Comparison of ENCODE assay signal across 8 cellular contexts in genomic region chr16:29811896-29812665, GRCh38. TPM values are rescaled to one million over a fixed set of nuclear protein-coding genes. Genes with fewer than 3 reads are reported as not detected.
DNase-seq lines count a peak whose midpoint lies in the region; ATAC-seq, FAIRE-seq and TF ChIP-seq lines count a peak whose summit lies in the region.

Gene PRRT2, plus strand, starts transcription at chr16:29812193. Its CDS starts 862 bp downstream, at chr16:29813055.

- no peak within 1 kb of the TSS for H3T11ph ChIP-seq in H9 (ENCODE audit: low read length)

- no peak within 1 kb of the TSS for H2BK20ac ChIP-seq in H9 (ENCODE audit: low read depth, low read length, poor library complexity, severe bottlenecking)

- H3K4me2 ChIP-seq in A549, result peak within 1 kb of the TSS; percentile 94
- H3K4me2 ChIP-seq in H9 (ENCODE audit: insufficient read depth, insufficient read length, low read length), result peak within 1 kb of the TSS; percentile 78

- H2BK5ac ChIP-seq in H9 (ENCODE audit: insufficient read length, low read length), result no peak within 1 kb of the TSS

- H3K4me1 Mint-ChIP-seq in H9, result peaks cover 49 to 65% of the 10 kb centered on the region in 2 experiments

- BruUV-seq in Panc1 (replicated peaks; lab: Mats Ljungman, UMichigan), result no TSS peak

- DNase-seq in A549 (ENCODE audit: low read depth in 1 of 2, low spot score in 1 of 2), result no peak
- peak; percentile 70 for DNase-seq in H9
- no peak for DNase-seq in Panc1 (ENCODE audit: low read depth, low spot score)
- DNase-seq in astrocyte of the hippocampus (ENCODE audit: low read depth, low spot score), result peak; percentile 79
- DNase-seq in sigmoid colon, result peak; percentile 89

- peak within 1 kb of the TSS; percentile 64 for H3K14ac ChIP-seq in H9 (ENCODE audit: insufficient read depth, low read length)

- TF ChIP-seq RAD21 in A549 (conservative IDR thresholded peaks at IDR 0.05 in 1 of 2, IDR thresholded peaks at IDR 0.05 in 1 of 2), result no peak

- H2BK12ac ChIP-seq in H9 (ENCODE audit: insufficient read length, low read depth, low read length), result no peak within 1 kb of the TSS

- H3K4me3 Mint-ChIP-seq in H9, result peak within 1 kb of the TSS; percentile 80 to 96

- no peaks in the 10 kb centered on the region; the same call in 1 of the 2 replicates for H3K27me3 Mint-ChIP-seq in H9 (ENCODE audit: low read depth)

- WGBS in A549 (ENCODE audit: missing lambda C conversion rate), result 26% methylated on average over 34 of the region's 69 CpGs
- WGBS in H9 (ENCODE audit: extremely low coverage, insufficient read length, low lambda C conversion rate), result no CpG with 5 or more reads among the region's 69 CpGs
- 2 to 4% methylated on average over 69 of the region's 69 CpGs for WGBS in sigmoid colon, 2 donors

- no peak within 1 kb of the TSS for H4K8ac ChIP-seq in H9 (replicated peaks; ENCODE audit: insufficient read length, low read depth, low read length)

- TF ChIP-seq CTCF in A549 (IDR thresholded peaks at IDR 0.05), result no peak
- TF ChIP-seq CTCF in H9 (conservative IDR thresholded peaks at IDR 0.05), result no peak
- no peak for TF ChIP-seq CTCF in Panc1 (IDR thresholded peaks at IDR 0.05)
- TF ChIP-seq CTCF in sigmoid colon (IDR thresholded peaks at IDR 0.05), result no peak

- peaks cover 2% of the 10 kb centered on the region; the same call in 1 of the 2 replicates for H3K79me2 ChIP-seq in H9 (ENCODE audit: insufficient read depth, low read length)

- H3K9me3 Mint-ChIP-seq in H9, result no peaks in the 10 kb centered on the region; a peak in 2 of 5 replicates

- H4K91ac ChIP-seq in H9 (ENCODE audit: insufficient read length, low read depth, low read length), result no peak within 1 kb of the TSS

- H2AFZ ChIP-seq in H9 (ENCODE audit: low read length), result no peak within 1 kb of the TSS

- no peaks in the 10 kb centered on the region for H4K20me1 ChIP-seq in H9 (ENCODE audit: control insufficient read depth, insufficient read depth, insufficient read length)

- POLR2A ChIA-PET in A549 (lab: Yijun Ruan, JAX) (interaction anchor here (0.5 to 0.9 kb wide), 2 partner anchors 161 to 345 kb away, joined by 3 to 4 read pairs; partner anchors contain the start of gene TAOK2), Panc1 (lab: Charles Lee) (interaction anchor here (0.6 to 0.8 kb wide), 2 partner anchors 9 to 120 kb away, joined by 4 read pairs; no protein-coding TSS in a partner anchor)

- peaks cover 51% of the 10 kb centered on the region for H3K23me2 ChIP-seq in H9 (ENCODE audit: insufficient read length, low read depth, low read length, poor library complexity, severe bottlenecking)

- H3K4me3 ChIP-seq in A549 (peak within 1 kb of the TSS; percentile 43), Panc1 (ENCODE audit: low read depth in 2 of 2, low read length in 2 of 2) (peak within 1 kb of the TSS; percentile 83 to 89), iPS-11a (ENCODE audit: low read depth, low read length) (peak within 1 kb of the TSS; percentile 72), sigmoid colon (peak within 1 kb of the TSS; percentile 46 to 66 (median 60))

- H3K36me3 ChIP-seq in Panc1 (ENCODE audit: control insufficient read depth, insufficient read depth, low read length), result peaks cover 5% of the 10 kb centered on the region; the same call in 1 of the 2 replicates
- peaks cover 0 to 22% (median 8%) of the 10 kb centered on the region in 4 donors for H3K36me3 ChIP-seq in sigmoid colon

- no peak for FAIRE-seq in A549 (lab: Jason Lieb, UNC)

- H3K4me1 ChIP-seq in A549 (peaks cover 47% of the 10 kb centered on the region), H9 (ENCODE audit: insufficient read depth, low read length) (peaks cover 6% of the 10 kb centered on the region; the same call in 1 of the 2 replicates), Panc1 (ENCODE audit: control insufficient read depth, insufficient read depth, low read length) (peaks cover 36% of the 10 kb centered on the region), sigmoid colon (peaks cover 0 to 87% (median 79%) of the 10 kb centered on the region in 4 donors)

- no peaks in the 10 kb centered on the region for H3K27me3 ChIP-seq in H9 (ENCODE audit: insufficient read depth, low read length)
- no peaks in the 10 kb centered on the region for H3K27me3 ChIP-seq in Panc1 (ENCODE audit: control insufficient read depth, insufficient read depth, low read length)
- H3K27me3 ChIP-seq in sigmoid colon, result no peaks in the 10 kb centered on the region

- intact Hi-C loops in Panc1 (cut with micrococcal nuclease; ENCODE audit: unreplicated experiment), result loop anchor here (10.0 kb wide), 1 partner anchor 117 kb away; no protein-coding TSS in a partner anchor
- intact Hi-C loops in sigmoid colon (cut with DNase I), result loop anchor here (5.0 to 10.0 kb wide), 3 partner anchors 255 to 843 kb away; partner anchors contain the start of genes ALDOA, FBRS, PRR14 and TBX6

- CTCF ChIA-PET in A549 (lab: Yijun Ruan, JAX), result interaction anchor here (0.6 to 24.4 kb wide), 6 partner anchors 15 to 220 kb away, joined by 3 to 568 read pairs (median 4); partner anchors contain the start of gene KIF22
- CTCF ChIA-PET in Panc1 (lab: Charles Lee), result interaction anchor here (0.5 to 0.6 kb wide), 2 partner anchors 23 to 27 kb away, joined by 4 to 5 read pairs; no protein-coding TSS in a partner anchor

- H3K79me1 ChIP-seq in H9 (ENCODE audit: insufficient read depth, low read depth, low read length, poor library complexity, severe bottlenecking), result no peaks in the 10 kb centered on the region

- H4K5ac ChIP-seq in H9 (ENCODE audit: insufficient read length, low read depth, low read length), result no peak within 1 kb of the TSS

- peak within 1 kb of the TSS; percentile 56 to 98 for H3K27ac ChIP-seq in A549
- no peak within 1 kb of the TSS for H3K27ac ChIP-seq in H9 (ENCODE audit: insufficient read length, low read depth, low read length)
- H3K27ac ChIP-seq in Panc1 (ENCODE audit: low read length), result peak within 1 kb of the TSS; percentile 83
- H3K27ac ChIP-seq in sigmoid colon, result peak within 1 kb of the TSS; percentile 94 to 97 (median 95)

- H2BK120ac ChIP-seq in H9 (ENCODE audit: low read depth, low read length, poor library complexity, severe bottlenecking), result no peak within 1 kb of the TSS

- H3K4ac ChIP-seq in H9 (ENCODE audit: low read depth, low read length), result no peak within 1 kb of the TSS

- no peak within 1 kb of the TSS for H2BK15ac ChIP-seq in H9 (ENCODE audit: low read depth, low read length)

- H3K23ac ChIP-seq in H9 (ENCODE audit: insufficient read length, low read depth, low read length), result no peak within 1 kb of the TSS

- no peak within 1 kb of the TSS for H2AK5ac ChIP-seq in H9 (ENCODE audit: insufficient read length, low read length)

- H3K9ac ChIP-seq in H9 (ENCODE audit: extremely low read depth, insufficient read length, low read length), result peak within 1 kb of the TSS; percentile 47

- peaks cover 13 to 32% (median 15%) of the 10 kb centered on the region in 3 experiments for H3K36me3 Mint-ChIP-seq in H9 (ENCODE audit: insufficient read depth in 1 of 3, low read depth in 3 of 3)

- H3K56ac ChIP-seq in H9 (ENCODE audit: insufficient read length, low read depth, low read length), result no peak within 1 kb of the TSS

- H3K18ac ChIP-seq in H9 (ENCODE audit: insufficient read length, low read depth, low read length), result peak within 1 kb of the TSS; percentile 36

- H3K9me3 ChIP-seq in A549 (no peaks in the 10 kb centered on the region), H9 (ENCODE audit: control insufficient read depth, low read depth, low read length) (no peaks in the 10 kb centered on the region), Panc1 (ENCODE audit: control insufficient read depth, insufficient read depth, low read depth, low read length) (no peaks in the 10 kb centered on the region), sigmoid colon (no peaks in the 10 kb centered on the region)

- TF ChIP-seq EP300 in A549 (IDR thresholded peaks at IDR 0.05) (no peak), sigmoid colon (IDR thresholded peaks at IDR 0.05) (no peak)

- in situ Hi-C loops in Panc1 (cut with HindIII; ENCODE audit: low pct_unique_long_range_greater_than_20kb, low sequenced_read_pairs), result no loop called here

- TF ChIP-seq POLR2A in A549 (IDR thresholded peaks at IDR 0.05; ENCODE audit: low read length) (no peak), sigmoid colon (IDR thresholded peaks at IDR 0.05) (no peak)

- H3K27ac Mint-ChIP-seq in H9, result peak within 1 kb of the TSS; percentile 96 to 99 (median 97)

- ATAC-seq in A549 (peak; percentile 0 to 2; a peak in 3 of 6 replicates), Panc1 (peak; percentile 2), HG03196 (IDR thresholded peaks at IDR 0.05; ENCODE audit: unreplicated experiment) (no peak), HG02938 (IDR thresholded peaks at IDR 0.05; ENCODE audit: unreplicated experiment) (no peak)

TF ChIP-seq in A549, 52 proteins besides CTCF, POLR2A, EP300 and RAD21 (continues in another document):
- no peak for TF ChIP-seq USF2 (IDR thresholded peaks at IDR 0.05)
- TF ChIP-seq E2F6 (IDR thresholded peaks at IDR 0.05; ENCODE audit: borderline replicate concordance, low read depth), result peak; percentile 15; the same call in 1 of the 2 replicates

RNA-seq across cellular contexts. Expression of gene PRRT2, which starts in this region (rescaled TPM):
- 0.25 and 0.34 TPM in 2 replicates for polyA plus RNA-seq in A549 (2011; rRNA removed)
- 0.54 and 0.62 TPM in 2 replicates for polyA plus RNA-seq in A549 (2012; cell fraction: cytosol; rRNA removed)
- 5.0 and 5.1 TPM in 2 replicates for polyA plus RNA-seq in A549 (2012; cell fraction: nucleus; rRNA removed)
- polyA plus RNA-seq in A549 (2017; fragmentation: RNase III; extraction: RNeasy Plus Mini Kit Qiagen cat#74134 plus additional on column Dnase treatment), result 0.34 to 0.55 TPM (median 0.44 TPM) in 3 replicates
- 0.29 and 0.34 TPM in 2 replicates for polyA minus RNA-seq in A549 (2011; rRNA and poly(A)+ RNA removed)
- total RNA-seq in H9 (2021), result 10.7 and 14.6 TPM in 2 replicates
- total RNA-seq in Panc1 (2021; ENCODE audit: unreplicated experiment), result 9.7 TPM
- polyA plus RNA-seq in Panc1 (2012; ENCODE audit: insufficient read length), result 7.7 TPM
- 10 to 100 TPM in 2 of 4 donors, 1 to 10 TPM in 2; 5.4 to 22.7 (median 9.6) TPM for total RNA-seq in sigmoid colon
- polyA plus RNA-seq in sigmoid colon, result 1 to 10 TPM in 1 of 3 donors, under 1 TPM in 1, not detected in 1; 0.69 to 2.2 TPM

Comparison
In these comparisons a context has a peak if more than half of its experiments do, and no peak if none do; other contexts are left out.
1. ATAC-seq: peak in A549 (2 of 2) and Panc1 (single experiment); none in HG03196 (single experiment) and HG02938 (single experiment).
2. DNase-seq: peak in H9 (single experiment), astrocyte of the hippocampus (single experiment) and sigmoid colon (single experiment); none in A549 (0 of 2) and Panc1 (single experiment).
3. Peak in every context shown above with its lines, with median percentiles within 50 percentile points of each other: H3K4me3 ChIP-seq.